Comparison of ENCODE assay signal across 17 cellular contexts in the genomic region with DNA sequence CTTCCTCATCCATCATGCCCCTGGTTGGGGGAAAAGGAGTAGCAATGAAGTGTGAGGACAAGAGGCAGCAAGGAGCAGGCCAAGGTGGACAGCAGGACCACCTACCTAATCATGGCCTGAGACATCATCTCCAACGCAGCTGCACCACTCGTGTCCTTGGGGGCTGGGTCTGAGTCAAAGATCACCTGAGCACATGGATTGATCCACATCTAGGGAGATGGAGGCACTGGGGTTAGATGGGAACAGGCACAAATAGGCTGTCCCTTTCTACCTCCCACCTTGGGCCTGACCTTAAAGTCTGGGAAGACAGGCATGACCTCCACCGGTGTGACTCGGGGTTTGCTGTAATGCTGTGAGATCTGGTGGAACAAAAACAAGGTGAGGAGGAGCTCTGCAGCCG. TPM values are rescaled to one million over a fixed set of nuclear protein-coding genes. Genes with fewer than 3 reads are reported as not detected.
A peak's percentile ranks its signal among the peaks of the same experiment; 100 is the strongest.
DNase-seq lines count a peak whose midpoint lies in the region; ATAC-seq, FAIRE-seq and TF ChIP-seq lines count a peak whose summit lies in the region.
"Had no signal": no experiment of that assay in that cellular context is flagged by ENCODE, and none has a peak within 500 bp of the region (broad histone marks: within the 10 kb centered on the region; RNA-seq: fewer than 3 reads in every experiment).

No MANE protein-coding gene starts in this region.

- no peaks in the 10 kb centered on the region for H4K20me1 ChIP-seq in GM12878 (ENCODE audit: control insufficient read depth, insufficient read depth)

- no peak for ATAC-seq in GM12878
- ATAC-seq in activated CD4-positive, CD25-positive, alpha-beta regulatory T cell treated with anti-CD3 and anti-CD28 coated beads, Interleukin-2, amount 50 U/mL, for 24 hours, result no peak
- ATAC-seq: right cardiac atrium had no signal

- no peak overlapping the region for H3K4me2 ChIP-seq in GM12878 (ENCODE audit: control insufficient read depth, insufficient read depth)

- TSS peak; percentile 71 for BruUV-seq in GM12878 (replicated peaks; lab: Mats Ljungman, UMichigan)

- no peak for TF ChIP-seq POLR2A in GM12878 (IDR thresholded peaks at IDR 0.05; ENCODE audit: low read depth, low read length)

- H3K27me3 ChIP-seq in CD4-positive, alpha-beta memory T cell (ENCODE audit: insufficient read depth, low read length), result no peaks in the 10 kb centered on the region
- no peaks in the 10 kb centered on the region for H3K27me3 ChIP-seq in GM12878 (replicated peaks in 1 of 2; ENCODE audit: control insufficient read depth in 2 of 2, insufficient read depth in 2 of 2, low read length in 1 of 2)
- no peaks in the 10 kb centered on the region for H3K27me3 ChIP-seq in small intestine (ENCODE audit: control insufficient read depth in 2 of 2, insufficient read depth in 2 of 2, low read length in 2 of 2)
- H3K27me3 ChIP-seq: BLaER1 treated with 17β-estradiol and CSF1 and Interleukin-3, amounts not matched to agents 10 nM and 100 nM had no signal

- POLR2A ChIA-PET in CD4-positive, alpha-beta memory T cell (lab: Charles Lee; ENCODE audit: partially characterized antibody), result interaction anchor here (1.0 to 5.6 kb wide), 3 partner anchors 16 to 47 kb away, joined by 4 to 181 read pairs (median 89); partner anchors contain the start of genes RPS16, SAMD4B and ZFP36
- POLR2A ChIA-PET in GM12878 (lab: Charles Lee), result no interaction called here

- in situ Hi-C loops in GM12878 (cut with MboI), result no loop called here

- DNase-seq in CD4-positive, alpha-beta memory T cell, result no peak
- DNase-seq in HFFc6, result no peak
- no peak for DNase-seq in GM12878 (ENCODE audit: low read depth, low spot score)
- DNase-seq in nephron progenitor cell, result no peak
- no peak for DNase-seq in COR-L47 (lab: John Stamatoyannopoulos, UW)
- DNase-seq in small intestine, result no peak
- DNase-seq: activated CD8-positive, alpha-beta memory T cell treated with anti-CD3 and anti-CD28 coated beads, Interleukin-2, amount 50 U/mL, for 4 hours; NCI-H1930; NCI-H510A treated with DMSO at 0.1 percent for 48 hours; OCI-M1; stimulated activated CD4-positive, alpha-beta T cell treated with anti-CD3 and anti-CD28 coated beads, Interleukin-1b, Interleukin-23, amount 100 ng/mL, for 48 hours had no signal

- H3K4me1 Mint-ChIP-seq in CD4-positive, alpha-beta memory T cell, result peaks cover 19 to 43% (median 28%) of the 10 kb centered on the region in 4 donors
- H3K4me1 Mint-ChIP-seq in HFFc6 (ENCODE audit: low read depth), result peaks cover 42% of the 10 kb centered on the region
- peaks cover 30% of the 10 kb centered on the region for H3K4me1 Mint-ChIP-seq in nephron progenitor cell

- H3K27me3 Mint-ChIP-seq in CD4-positive, alpha-beta memory T cell, result no peaks in the 10 kb centered on the region
- H3K27me3 Mint-ChIP-seq in HFFc6 (ENCODE audit: insufficient read depth), result peaks cover 8% of the 10 kb centered on the region
- H3K27me3 Mint-ChIP-seq in nephron progenitor cell (ENCODE audit: low read depth, poor library complexity), result no peaks in the 10 kb centered on the region

- H2AFZ ChIP-seq in GM12878 (ENCODE audit: control insufficient read depth, low read depth, low read length), result no peak overlapping the region

- SMC1A ChIA-PET in GM12878 (lab: Charles Lee; ENCODE audit: uncharacterized antibody, unreplicated experiment), result no interaction called here

- peaks cover 25% of the 10 kb centered on the region for H3K4me1 ChIP-seq in CD4-positive, alpha-beta memory T cell (ENCODE audit: insufficient read depth, low read length)
- H3K4me1 ChIP-seq in GM12878 (ENCODE audit: control insufficient read depth, insufficient read depth, low read length) (peaks cover 10% of the 10 kb centered on the region), small intestine (ENCODE audit: control insufficient read depth in 2 of 2, insufficient read depth in 1 of 2, low read depth in 1 of 2, low read length in 1 of 2) (peaks cover 0 to 2% of the 10 kb centered on the region in 2 donors)

- H3K27ac Mint-ChIP-seq in CD4-positive, alpha-beta memory T cell, result peak overlapping the region; percentile 32 to 100 (median 88)
- H3K27ac Mint-ChIP-seq in HFFc6 (peak overlapping the region; percentile 1; the same call in 1 of the 2 replicates), nephron progenitor cell (no peak overlapping the region)

- TF ChIP-seq RAD21 in GM12878 (IDR thresholded peaks at IDR 0.05; ENCODE audit: insufficient read depth, low read depth, low read length), result no peak

- CTCF ChIA-PET in CD4-positive, alpha-beta memory T cell (lab: Charles Lee; ENCODE audit: partially characterized antibody), result no interaction called here
- CTCF ChIA-PET in GM12878 (lab: Yijun Ruan, JAX), result interaction anchor here (0.5 kb wide), 1 partner anchor 119 kb away, joined by 5 read pairs; no protein-coding TSS in a partner anchor

- RAD21 ChIA-PET in GM12878 (lab: Charles Lee; ENCODE audit: unreplicated experiment), result no interaction called here

- H3K9me3 ChIP-seq in CD4-positive, alpha-beta memory T cell (ENCODE audit: control insufficient read depth in 1 of 2, low read length in 2 of 2), result no peaks in the 10 kb centered on the region
- no peaks in the 10 kb centered on the region for H3K9me3 ChIP-seq in GM12878 (replicated peaks; ENCODE audit: control insufficient read depth, insufficient read depth, low read length)
- H3K9me3 ChIP-seq in small intestine (ENCODE audit: control insufficient read depth, low read depth), result no peaks in the 10 kb centered on the region
- H3K9me3 ChIP-seq: BLaER1 treated with 17β-estradiol and CSF1 and Interleukin-3, amounts not matched to agents 10 nM and 100 nM; thoracic aorta had no signal

- WGBS in GM12878 (ENCODE audit: insufficient coverage, insufficient replicate concordance, low lambda C conversion rate, missing lambda C conversion rate), result 95% methylated on average over 5 of the region's 5 CpGs
- WGBS in small intestine, 3 donors, result 80 to 91% (median 86%) methylated on average over 5 of the region's 5 CpGs

- peaks cover 28% of the 10 kb centered on the region for H3K79me2 ChIP-seq in GM12878 (ENCODE audit: control insufficient read depth, insufficient read depth, low read length)

- FAIRE-seq in GM12878 (lab: Jason Lieb, UNC) (no peak), small intestine (lab: Jason Lieb, UNC) (no peak)

- H3K36me3 Mint-ChIP-seq in CD4-positive, alpha-beta memory T cell, result peaks cover 35 to 80% of the 10 kb centered on the region in 2 donors
- H3K36me3 Mint-ChIP-seq in HFFc6 (ENCODE audit: low read depth) (peaks cover 41% of the 10 kb centered on the region), nephron progenitor cell (ENCODE audit: low read depth) (peaks cover 46% of the 10 kb centered on the region)

- H3K4me3 ChIP-seq in CD4-positive, alpha-beta memory T cell (ENCODE audit: low read length in 2 of 2), result no peak overlapping the region
- H3K4me3 ChIP-seq in GM12878, result no peak overlapping the region
- no peak overlapping the region for H3K4me3 ChIP-seq in small intestine (ENCODE audit: low read depth in 1 of 2, low read length in 2 of 2)
- H3K4me3 ChIP-seq: coronary artery, thoracic aorta had no signal

- peak overlapping the region in 2 of 8 donors; percentile 49 to 60 for H3K4me3 Mint-ChIP-seq in CD4-positive, alpha-beta memory T cell
- H3K4me3 Mint-ChIP-seq in HFFc6 (no peak overlapping the region), nephron progenitor cell (peak overlapping the region; percentile 59)

- TF ChIP-seq CTCF in HFFc6 (IDR thresholded peaks at IDR 0.05) (no peak), GM12878 (IDR thresholded peaks at IDR 0.05 in 2 of 3, conservative IDR thresholded peaks at IDR 0.05 in 1 of 3; ENCODE audit: control insufficient read depth in 2 of 3, extremely low read depth in 1 of 3, insufficient read depth in 1 of 3, low read depth in 3 of 3, low read length in 3 of 3) (no peak), nephron progenitor cell (IDR thresholded peaks at IDR 0.05) (no peak)

- no peak overlapping the region for H3K9ac ChIP-seq in GM12878 (ENCODE audit: control insufficient read depth, insufficient read depth, low read length)

- no peak for TF ChIP-seq EP300 in GM12878 (IDR thresholded peaks at IDR 0.05; ENCODE audit: borderline replicate concordance in 1 of 2, control insufficient read depth in 1 of 2, low read depth in 2 of 2, low read length in 2 of 2)

- H3K9me3 Mint-ChIP-seq in CD4-positive, alpha-beta memory T cell, result no peaks in the 10 kb centered on the region
- H3K9me3 Mint-ChIP-seq in HFFc6, result no peaks in the 10 kb centered on the region; the same call in 1 of the 2 replicates
- no peaks in the 10 kb centered on the region for H3K9me3 Mint-ChIP-seq in nephron progenitor cell

- H3K36me3 ChIP-seq in CD4-positive, alpha-beta memory T cell (ENCODE audit: insufficient read depth, low read length), result peaks cover 50% of the 10 kb centered on the region
- H3K36me3 ChIP-seq in GM12878 (ENCODE audit: control insufficient read depth in 2 of 2, insufficient read depth in 2 of 2, low read length in 1 of 2) (peaks cover 5 to 28% of the 10 kb centered on the region in 2 experiments), small intestine (ENCODE audit: control insufficient read depth in 2 of 2, insufficient read depth in 2 of 2, low read length in 2 of 2) (peaks cover 7 to 9% of the 10 kb centered on the region in 2 donors)

- intact Hi-C loops in CD4-positive, alpha-beta memory T cell (cut with micrococcal nuclease), result no loop called here
- intact Hi-C loops in GM12878 (cut with micrococcal nuclease; ENCODE audit: unreplicated experiment), result no loop called here

- H3K27ac ChIP-seq in CD4-positive, alpha-beta memory T cell (ENCODE audit: low read depth, low read length), result peak overlapping the region; percentile 99
- no peak overlapping the region for H3K27ac ChIP-seq in GM12878 (ENCODE audit: control insufficient read depth, insufficient read depth)
- no peak overlapping the region for H3K27ac ChIP-seq in small intestine (ENCODE audit: low read depth in 1 of 2, low read length in 1 of 2)
- H3K27ac ChIP-seq: epithelial cell of prostate had no signal

RNA-seq across cellular contexts. Expression of gene PAF1, which starts 2.2 kb away (rescaled TPM):
- total RNA-seq in CD4-positive, alpha-beta memory T cell, result 10 to 100 TPM; 49.2 to 53.8 TPM
- polyA plus RNA-seq in CD4-positive, alpha-beta memory T cell, result 10 to 100 TPM; 21.5 to 46.7 TPM
- total RNA-seq in HFFc6 (2021; fragmentation: NEBNext Ultra II Directional; extraction: Animal tissue kit (Norgen Biotek cat#: 25700)), result 10 to 100 TPM; 46.8 to 70.0 (median 60.6) TPM
- 15.4 and 21.4 TPM in 2 replicates for total RNA-seq in GM12878 (2013; cell fraction: nucleolus; rRNA removed)
- 35.9 and 40.0 TPM in 2 replicates for total RNA-seq in GM12878 (2014; rRNA removed)
- total RNA-seq in GM12878 (2014; rRNA removed; fragmentation: Illumina TruSeq; extraction: Trizol), result 26.2 and 32.2 TPM in 2 replicates
- 33.8 and 34.8 TPM in 2 replicates for total RNA-seq in GM12878 (2021)
- 19.7 TPM for polyA plus RNA-seq in GM12878 (2011; ENCODE audit: low read depth)
- polyA plus RNA-seq in GM12878 (2011; rRNA removed), result 34.2 and 44.6 TPM in 2 replicates
- 44.0 and 45.7 TPM in 2 replicates for polyA plus RNA-seq in GM12878 (2011; cell fraction: cytosol; rRNA removed)
- polyA plus RNA-seq in GM12878 (2011; cell fraction: nucleus; rRNA removed), result 53.9 and 78.1 TPM in 2 replicates
- 34.7 and 38.4 TPM in 2 replicates for polyA plus RNA-seq in GM12878 (2012)
- 38.3 and 44.2 TPM in 2 replicates for polyA plus RNA-seq in GM12878 (2014; fragmentation: Illumina TruSeq; extraction: Trizol)
- polyA plus RNA-seq in GM12878 (2014; fragmentation: Nextera tagmentation; extraction: Ambion mirVana), result 1 to 10 TPM; 1.7 to 3.7 TPM
- polyA plus RNA-seq in GM12878 (2014; rRNA removed), result 39.2 and 41.8 TPM in 2 replicates
- polyA plus RNA-seq in GM12878 (2016; fragmentation: Nextera tagmentation; extraction: Ambion mirVana), result 10 to 100 TPM; 39.3 to 45.8 TPM
- polyA minus RNA-seq in GM12878 (2011; rRNA and poly(A)+ RNA removed), result 28.8 and 36.4 TPM in 2 replicates
- 15.4 and 26.1 TPM in 2 replicates for polyA minus RNA-seq in GM12878 (2011; cell fraction: cytosol; rRNA and poly(A)+ RNA removed)
- polyA minus RNA-seq in GM12878 (2011; cell fraction: nucleus; rRNA and poly(A)+ RNA removed), result 30.0 and 47.1 TPM in 2 replicates
- polyA plus RNA-seq in small intestine, result 10 to 100 TPM; 32.9 to 39.2 (median 36.5) TPM

RNA-seq across cellular contexts. Expression of gene MED29, which starts 2.5 kb away (rescaled TPM):
- total RNA-seq in CD4-positive, alpha-beta memory T cell, result 10 to 100 TPM; 43.1 to 51.3 TPM
- polyA plus RNA-seq in CD4-positive, alpha-beta memory T cell, result 10 to 100 TPM; 50.6 to 59.8 TPM
- 10 to 100 TPM; 38.2 to 48.5 (median 45.2) TPM for total RNA-seq in HFFc6 (2021; fragmentation: NEBNext Ultra II Directional; extraction: Animal tissue kit (Norgen Biotek cat#: 25700))
- total RNA-seq in GM12878 (2013; cell fraction: nucleolus; rRNA removed), result 12.2 and 14.2 TPM in 2 replicates
- 22.6 and 22.7 TPM in 2 replicates for total RNA-seq in GM12878 (2014; rRNA removed)
- total RNA-seq in GM12878 (2014; rRNA removed; fragmentation: Illumina TruSeq; extraction: Trizol), result 12.8 and 14.5 TPM in 2 replicates
- 26.2 and 28.0 TPM in 2 replicates for total RNA-seq in GM12878 (2021)
- 9.9 TPM for polyA plus RNA-seq in GM12878 (2011; ENCODE audit: low read depth)
- 13.9 and 19.5 TPM in 2 replicates for polyA plus RNA-seq in GM12878 (2011; rRNA removed)
- polyA plus RNA-seq in GM12878 (2011; cell fraction: cytosol; rRNA removed), result 32.6 and 34.4 TPM in 2 replicates
- polyA plus RNA-seq in GM12878 (2011; cell fraction: nucleus; rRNA removed), result 14.1 and 18.7 TPM in 2 replicates
- polyA plus RNA-seq in GM12878 (2012), result 15.5 and 16.8 TPM in 2 replicates
- polyA plus RNA-seq in GM12878 (2014; fragmentation: Illumina TruSeq; extraction: Trizol), result 16.7 and 23.0 TPM in 2 replicates
- polyA plus RNA-seq in GM12878 (2014; fragmentation: Nextera tagmentation; extraction: Ambion mirVana), result 1 to 10 TPM; 3.2 to 5.1 TPM
- 24.4 and 26.4 TPM in 2 replicates for polyA plus RNA-seq in GM12878 (2014; rRNA removed)
- 10 to 100 TPM; 31.9 to 36.6 TPM for polyA plus RNA-seq in GM12878 (2016; fragmentation: Nextera tagmentation; extraction: Ambion mirVana)
- 19.4 and 20.9 TPM in 2 replicates for polyA minus RNA-seq in GM12878 (2011; rRNA and poly(A)+ RNA removed)
- 5.5 and 8.7 TPM in 2 replicates for polyA minus RNA-seq in GM12878 (2011; cell fraction: cytosol; rRNA and poly(A)+ RNA removed)
- 18.6 and 27.7 TPM in 2 replicates for polyA minus RNA-seq in GM12878 (2011; cell fraction: nucleus; rRNA and poly(A)+ RNA removed)
- 10 to 100 TPM; 20.3 to 29.3 (median 21.9) TPM for polyA plus RNA-seq in small intestine

RNA-seq across cellular contexts. Expression of gene ZFP36, which starts 18.0 kb away (rescaled TPM):
- 100 to 1,000 TPM; 151 to 152 TPM for total RNA-seq in CD4-positive, alpha-beta memory T cell
- 100 to 1,000 TPM; 164 to 191 TPM for polyA plus RNA-seq in CD4-positive, alpha-beta memory T cell
- 10 to 100 TPM; 30.9 to 81.6 (median 68.5) TPM for total RNA-seq in HFFc6 (2021; fragmentation: NEBNext Ultra II Directional; extraction: Animal tissue kit (Norgen Biotek cat#: 25700))
- total RNA-seq in GM12878 (2013; cell fraction: nucleolus; rRNA removed), result 55.8 and 57.7 TPM in 2 replicates
- 10.1 and 11.9 TPM in 2 replicates for total RNA-seq in GM12878 (2014; rRNA removed)
- total RNA-seq in GM12878 (2014; rRNA removed; fragmentation: Illumina TruSeq; extraction: Trizol), result 10.0 and 10.1 TPM in 2 replicates
- 50.1 and 55.0 TPM in 2 replicates for total RNA-seq in GM12878 (2021)
- polyA plus RNA-seq in GM12878 (2011; ENCODE audit: low read depth), result 10.7 TPM
- 2.9 and 5.3 TPM in 2 replicates for polyA plus RNA-seq in GM12878 (2011; rRNA removed)
- polyA plus RNA-seq in GM12878 (2011; cell fraction: cytosol; rRNA removed), result 8.8 and 14.3 TPM in 2 replicates
- polyA plus RNA-seq in GM12878 (2011; cell fraction: nucleus; rRNA removed), result 74.9 and 76.1 TPM in 2 replicates
- polyA plus RNA-seq in GM12878 (2012), result 39.8 and 73.1 TPM in 2 replicates
- polyA plus RNA-seq in GM12878 (2014; fragmentation: Illumina TruSeq; extraction: Trizol), result 24.3 and 30.2 TPM in 2 replicates
- 1 to 10 TPM; 5.3 to 7.8 TPM for polyA plus RNA-seq in GM12878 (2014; fragmentation: Nextera tagmentation; extraction: Ambion mirVana)
- polyA plus RNA-seq in GM12878 (2014; rRNA removed), result 31.3 and 31.6 TPM in 2 replicates
- polyA plus RNA-seq in GM12878 (2016; fragmentation: Nextera tagmentation; extraction: Ambion mirVana), result 10 to 100 TPM; 39.7 to 43.7 TPM
- 3.7 and 10.3 TPM in 2 replicates for polyA minus RNA-seq in GM12878 (2011; rRNA and poly(A)+ RNA removed)
- polyA minus RNA-seq in GM12878 (2011; cell fraction: cytosol; rRNA and poly(A)+ RNA removed), result 30.7 and 36.4 TPM in 2 replicates
- 64.4 and 90.9 TPM in 2 replicates for polyA minus RNA-seq in GM12878 (2011; cell fraction: nucleus; rRNA and poly(A)+ RNA removed)
- 100 to 1,000 TPM; 104 to 222 (median 167) TPM for polyA plus RNA-seq in small intestine

RNA-seq across cellular contexts. Expression of gene PLEKHG2, which starts 23.8 kb away (rescaled TPM):
- 10 to 100 TPM; 12.1 to 17.0 TPM for total RNA-seq in CD4-positive, alpha-beta memory T cell
- polyA plus RNA-seq in CD4-positive, alpha-beta memory T cell, result 1 to 10 TPM; 1.4 to 5.1 TPM
- 10 to 100 TPM; 38.3 to 56.0 (median 45.7) TPM for total RNA-seq in HFFc6 (2021; fragmentation: NEBNext Ultra II Directional; extraction: Animal tissue kit (Norgen Biotek cat#: 25700))
- total RNA-seq in GM12878 (2013; cell fraction: nucleolus; rRNA removed), result 49.8 and 54.8 TPM in 2 replicates
- total RNA-seq in GM12878 (2014; rRNA removed) (13.4 and 18.1 TPM in 2 replicates), GM12878 (2014; rRNA removed; fragmentation: Illumina TruSeq; extraction: Trizol) (12.1 and 13.6 TPM in 2 replicates), GM12878 (2021) (56.6 and 62.5 TPM in 2 replicates)
- polyA plus RNA-seq in GM12878 (2011; ENCODE audit: low read depth), result 10.5 TPM
- polyA plus RNA-seq in GM12878 (2011; rRNA removed) (6.3 and 10.4 TPM in 2 replicates), GM12878 (2014; fragmentation: Illumina TruSeq; extraction: Trizol) (17.1 and 114 TPM in 2 replicates), GM12878 (2014; fragmentation: Nextera tagmentation; extraction: Ambion mirVana) (1 to 10 TPM; 3.0 to 7.2 TPM), GM12878 (2014; rRNA removed) (25.2 and 31.8 TPM in 2 replicates), GM12878 (2016; fragmentation: Nextera tagmentation; extraction: Ambion mirVana) (10 to 100 TPM; 17.3 to 18.1 TPM), small intestine (1 to 10 TPM; 1.9 to 6.5 (median 6.1) TPM)
- 8.8 and 23.4 TPM in 2 replicates for polyA plus RNA-seq in GM12878 (2011; cell fraction: cytosol; rRNA removed)
- 78.6 and 96.3 TPM in 2 replicates for polyA plus RNA-seq in GM12878 (2011; cell fraction: nucleus; rRNA removed)
- 29.4 and 34.1 TPM in 2 replicates for polyA plus RNA-seq in GM12878 (2012)
- polyA minus RNA-seq in GM12878 (2011; rRNA and poly(A)+ RNA removed), result 5.9 and 32.7 TPM in 2 replicates
- polyA minus RNA-seq in GM12878 (2011; cell fraction: cytosol; rRNA and poly(A)+ RNA removed), result 13.9 and 15.4 TPM in 2 replicates
- 20.4 and 29.4 TPM in 2 replicates for polyA minus RNA-seq in GM12878 (2011; cell fraction: nucleus; rRNA and poly(A)+ RNA removed)

RNA-seq across cellular contexts. Expression of gene SAMD4B, which starts 46.4 kb away (rescaled TPM):
- 10 to 100 TPM; 65.0 to 79.6 TPM for total RNA-seq in CD4-positive, alpha-beta memory T cell
- 10 to 100 TPM in 1 of 2 donors, 1 to 10 TPM in 1; 7.3 to 20.2 TPM for polyA plus RNA-seq in CD4-positive, alpha-beta memory T cell
- 100 to 1,000 TPM; 107 to 133 (median 124) TPM for total RNA-seq in HFFc6 (2021; fragmentation: NEBNext Ultra II Directional; extraction: Animal tissue kit (Norgen Biotek cat#: 25700))
- 84.4 and 88.2 TPM in 2 replicates for total RNA-seq in GM12878 (2013; cell fraction: nucleolus; rRNA removed)
- total RNA-seq in GM12878 (2014; rRNA removed) (19.1 and 25.0 TPM in 2 replicates), GM12878 (2014; rRNA removed; fragmentation: Illumina TruSeq; extraction: Trizol) (9.6 and 10.9 TPM in 2 replicates), GM12878 (2021) (36.1 and 38.4 TPM in 2 replicates)
- 12.3 TPM for polyA plus RNA-seq in GM12878 (2011; ENCODE audit: low read depth)
- polyA plus RNA-seq in GM12878 (2011; rRNA removed) (5.3 and 18.7 TPM in 2 replicates), GM12878 (2014; fragmentation: Illumina TruSeq; extraction: Trizol) (14.1 and 23.0 TPM in 2 replicates), GM12878 (2014; fragmentation: Nextera tagmentation; extraction: Ambion mirVana) (1 to 10 TPM; 2.4 to 3.8 TPM), GM12878 (2014; rRNA removed) (43.3 and 53.3 TPM in 2 replicates), GM12878 (2016; fragmentation: Nextera tagmentation; extraction: Ambion mirVana) (10 to 100 TPM; 24.7 to 24.8 TPM), small intestine (10 to 100 TPM; 37.8 to 63.9 (median 49.6) TPM)
- 28.1 and 28.2 TPM in 2 replicates for polyA plus RNA-seq in GM12878 (2011; cell fraction: cytosol; rRNA removed)
- 65.6 and 94.2 TPM in 2 replicates for polyA plus RNA-seq in GM12878 (2011; cell fraction: nucleus; rRNA removed)
- polyA plus RNA-seq in GM12878 (2012), result 35.0 and 40.0 TPM in 2 replicates
- polyA minus RNA-seq in GM12878 (2011; rRNA and poly(A)+ RNA removed), result 21.1 and 31.2 TPM in 2 replicates
- polyA minus RNA-seq in GM12878 (2011; cell fraction: cytosol; rRNA and poly(A)+ RNA removed), result 14.6 and 15.5 TPM in 2 replicates
- 10.2 and 20.6 TPM in 2 replicates for polyA minus RNA-seq in GM12878 (2011; cell fraction: nucleus; rRNA and poly(A)+ RNA removed)
